In genomic region chr7:107939472-107940145, GRCh38 we compare ENCODE assay signal across 10 cellular contexts. TPM values are rescaled to one million over a fixed set of nuclear protein-coding genes. Genes with fewer than 3 reads are reported as not detected.
A peak's percentile ranks its signal among the peaks of the same experiment; 100 is the strongest.
DNase-seq lines count a peak whose midpoint lies in the region; FAIRE-seq and TF ChIP-seq lines count a peak whose summit lies in the region.
"Had no signal": no experiment of that assay in that cellular context is flagged by ENCODE, and none has a peak within 500 bp of the region (broad histone marks: within the 10 kb centered on the region; RNA-seq: fewer than 3 reads in every experiment).

No MANE protein-coding gene starts in this region.

- no peak overlapping the region for H3K4me2 ChIP-seq in keratinocyte (ENCODE audit: control insufficient read depth, extremely low read depth, insufficient read depth, low read depth, low read length)

- dilution Hi-C loops in keratinocyte (cut with MboI; ENCODE audit: extremely low pct_ligation_motif_present, low sequenced_read_pairs), result no loop called here

- no peaks in the 10 kb centered on the region for H3K27me3 ChIP-seq in keratinocyte (ENCODE audit: control insufficient read depth, extremely low read depth, insufficient read depth, low read length)

- H3K9ac ChIP-seq in keratinocyte (ENCODE audit: control insufficient read depth, extremely low read depth, insufficient read depth, low read length), result no peak overlapping the region

- DNase-seq in GM04503 (ENCODE audit: low read depth) (peak; percentile 93), caudate nucleus (lab: John Stamatoyannopoulos, UW) (peak in 1 of 61 donors; percentile 58), keratinocyte (ENCODE audit: low read depth, low spot score) (no peak), NCI-H1092 (lab: John Stamatoyannopoulos, UW) (no peak), GM12891 (ENCODE audit: insufficient read length, low spot score) (no peak), middle frontal gyrus (ENCODE audit: extremely low spot score, low spot score) (no peak), NCI-H510A treated with DMSO at 0.1 percent for 48 hours (lab: John Stamatoyannopoulos, UW) (no peak)
- DNase-seq: GDM1; stimulated activated CD4-positive, alpha-beta T cell treated with anti-CD3 and anti-CD28 coated beads, Interleukin-4, amount 100 ng/mL, for 24 hours had no signal

- no peak overlapping the region for H2AFZ ChIP-seq in keratinocyte (ENCODE audit: control insufficient read depth, low read length)

- peaks cover 29% of the 10 kb centered on the region for H3K4me1 ChIP-seq in keratinocyte (ENCODE audit: control insufficient read depth, extremely low read depth, insufficient read depth, low read length)

- H3K27ac ChIP-seq in caudate nucleus (ENCODE audit: low read depth, low read length), result peak overlapping the region; percentile 79
- H3K27ac ChIP-seq in keratinocyte (ENCODE audit: control insufficient read depth, insufficient read depth, low read length), result no peak overlapping the region
- H3K27ac ChIP-seq in skin epidermis, result peak overlapping the region in 18 of 21 experiments; percentile 5 to 92 (median 62)

- no peak for TF ChIP-seq CTCF in keratinocyte (optimal IDR thresholded peaks at IDR 0.05 in 1 of 3, IDR thresholded peaks at IDR 0.05 in 1 of 3, conservative IDR thresholded peaks at IDR 0.05 in 1 of 3; ENCODE audit: extremely low read depth in 1 of 3, insufficient read depth in 2 of 3, low read length in 3 of 3)

- H3K9me3 ChIP-seq in keratinocyte (ENCODE audit: control insufficient read depth, low read depth, low read length), result no peaks in the 10 kb centered on the region

- no peaks in the 10 kb centered on the region for H3K79me2 ChIP-seq in keratinocyte (ENCODE audit: control insufficient read depth, insufficient read depth, low read length)

- peaks cover 14 to 44% of the 10 kb centered on the region in 2 experiments for H3K36me3 ChIP-seq in keratinocyte (ENCODE audit: control insufficient read depth in 2 of 2, extremely low read depth in 1 of 2, insufficient read depth in 2 of 2, low read length in 2 of 2)

- H3K4me3 ChIP-seq in keratinocyte (ENCODE audit: control insufficient read depth in 2 of 3, extremely low read depth in 1 of 3, insufficient read depth in 2 of 3, low read depth in 1 of 3, low read length in 3 of 3), result no peak overlapping the region
- no peak overlapping the region for H3K4me3 ChIP-seq in skin epidermis

- peaks cover 3% of the 10 kb centered on the region for H3K9me1 ChIP-seq in keratinocyte (ENCODE audit: control insufficient read depth, extremely low read depth, insufficient read depth, low read length)

- H4K20me1 ChIP-seq in keratinocyte (ENCODE audit: control insufficient read depth, extremely low read depth, insufficient read depth, low read length), result no peaks in the 10 kb centered on the region

- no peak for TF ChIP-seq POLR2A in GM12891 (IDR thresholded peaks at IDR 0.05; ENCODE audit: low read depth, low read length)

- peak; percentile 13 for FAIRE-seq in keratinocyte (lab: Jason Lieb, UNC)
- FAIRE-seq in GM12891 (lab: Jason Lieb, UNC), result no peak

TF ChIP-seq in GM12891, 5 proteins besides CTCF, POLR2A, EP300 and RAD21:
- TF ChIP-seq POLR2AphosphoS5 (IDR thresholded peaks at IDR 0.05; ENCODE audit: low read depth, low read length) (no peak), POU2F2 (IDR thresholded peaks at IDR 0.05; ENCODE audit: low read depth, low read length) (no peak), SPI1 (IDR thresholded peaks at IDR 0.05; ENCODE audit: low read depth, low read length) (no peak), TAF1 (IDR thresholded peaks at IDR 0.05; ENCODE audit: low read depth, low read length) (no peak), PAX5 (IDR thresholded peaks at IDR 0.05; ENCODE audit: insufficient read depth, low read length, severe bottlenecking) (no peak)

RNA-seq across cellular contexts. Expression of gene DLD, which starts 48.6 kb away (rescaled TPM):
- polyA plus RNA-seq in keratinocyte, result 108 to 153 TPM (median 143 TPM) in 3 replicates
- polyA plus RNA-seq in keratinocyte (2011; ENCODE audit: low read depth), result 39.2 TPM
- polyA plus RNA-seq in keratinocyte (2011; cell fraction: cytosol; rRNA removed), result 106 and 210 TPM in 2 replicates
- polyA plus RNA-seq in keratinocyte (2011; cell fraction: nucleus; rRNA removed), result 151 and 186 TPM in 2 replicates
- polyA plus RNA-seq in keratinocyte (2012; ENCODE audit: low replicate concordance), result 53.2 and 90.1 TPM in 2 replicates
- polyA minus RNA-seq in keratinocyte, result 12.3 to 204 TPM (median 110 TPM) in 3 replicates
- polyA minus RNA-seq in keratinocyte (2011; cell fraction: cytosol; rRNA and poly(A)+ RNA removed), result 35.9 TPM
- 26.2 and 97.3 TPM in 2 replicates for polyA minus RNA-seq in keratinocyte (2011; cell fraction: nucleus; rRNA and poly(A)+ RNA removed)
- 105 TPM for polyA plus RNA-seq in GM12891 (2012; ENCODE audit: low read depth, missing spikeins)
